21 cellular contexts compared by ENCODE assay signal in the genomic region with DNA sequence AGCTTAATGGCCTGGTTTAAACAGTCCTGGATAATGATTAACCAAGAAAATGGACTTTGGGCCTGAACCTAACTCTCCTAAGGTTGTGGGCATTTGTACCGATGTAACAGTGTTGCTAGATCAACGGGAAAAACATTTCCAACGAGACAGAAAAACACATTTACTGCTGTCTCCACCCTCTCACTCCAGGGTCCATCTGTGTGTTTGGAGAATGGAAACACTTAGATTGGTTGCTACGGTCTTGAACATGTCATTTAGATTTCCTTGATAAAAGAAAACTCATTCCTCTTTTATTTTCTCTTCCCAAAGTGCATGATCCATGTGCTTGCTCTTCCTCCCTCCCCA.
DNase-seq lines count a peak whose midpoint lies in the region; ATAC-seq and TF ChIP-seq lines count a peak whose summit lies in the region.
"Had no signal": no experiment of that assay in that cellular context is flagged by ENCODE, and none has a peak within 500 bp of the region (broad histone marks: within the 10 kb centered on the region; RNA-seq: fewer than 3 reads in every experiment).

No MANE protein-coding gene starts in this region.

- H3K36me3 ChIP-seq in Caco-2 (ENCODE audit: control insufficient read depth, insufficient read depth, low read length) (no peaks in the 10 kb centered on the region), Peyer's patch (no peaks in the 10 kb centered on the region), mucosa of rectum (ENCODE audit: control insufficient read depth in 2 of 2, insufficient read depth in 2 of 2, low read length in 2 of 2) (no peaks in the 10 kb centered on the region)
- H3K36me3 ChIP-seq: heart left ventricle had no signal

- BruUV-seq in Caco-2 (replicated peaks; lab: Mats Ljungman, UMichigan) = no TSS peak

- no peaks in the 10 kb centered on the region for H3K9me3 Mint-ChIP-seq in Caco-2 (ENCODE audit: unreplicated experiment)
- H3K9me3 Mint-ChIP-seq: activated T-helper 1 cell treated with anti-CD3 and anti-CD28 coated beads, Interleukin-12 subunit alpha, Interleukin-12 subunit beta, Interleukin-2, Interleukin-4 antibody, amounts not matched to agents 30 ng/mL and 10 ng/mL and 1 ng/mL, durations not matched to agents 14 hours and 24 hours and 36 hours had no signal

- H3K9me3 ChIP-seq in Caco-2 (no peaks in the 10 kb centered on the region), Peyer's patch (no peaks in the 10 kb centered on the region), mucosa of rectum (ENCODE audit: control insufficient read depth in 2 of 2, low read length in 2 of 2) (no peaks in the 10 kb centered on the region)
- H3K9me3 ChIP-seq: heart left ventricle had no signal

- H3K27me3 Mint-ChIP-seq in Caco-2 (ENCODE audit: insufficient read depth, unreplicated experiment) = no peaks in the 10 kb centered on the region

- intact Hi-C loops in Caco-2 (cut with micrococcal nuclease; ENCODE audit: unreplicated experiment) = loop anchor here (1.0 to 5.0 kb wide), 4 partner anchors 36 to 180 kb away; no protein-coding TSS in a partner anchor

- no peaks in the 10 kb centered on the region for H3K36me3 Mint-ChIP-seq in Caco-2 (ENCODE audit: insufficient read depth, unreplicated experiment)
- H3K36me3 Mint-ChIP-seq: activated naive CD4-positive, alpha-beta T cell treated with anti-CD3 and anti-CD28 coated beads, Interleukin-2, amount 50 U/mL, for 72 hours; CD14-positive monocyte; naive thymus-derived CD4-positive, alpha-beta T cell; stimulated activated naive B cell treated with anti-CD40 and anti-IgM and Interleukin-4, amounts not matched to agents 10 μg/mL and 1 μg/mL and 100 μg/mL, for 72 hours had no signal

- H3K27ac ChIP-seq in Peyer's patch (peak overlapping the region in 3 of 4 donors; percentile 66 to 92 (median 84)), mucosa of rectum (ENCODE audit: low read depth in 2 of 2, low read length in 2 of 2) (peak overlapping the region; percentile 91 to 94)
- H3K27ac ChIP-seq: heart left ventricle had no signal

- H3K27ac Mint-ChIP-seq in Caco-2 (ENCODE audit: unreplicated experiment) = peak overlapping the region; percentile 95
- H3K27ac Mint-ChIP-seq: activated T-helper 1 cell treated with anti-CD3 and anti-CD28 coated beads, Interleukin-12 subunit alpha, Interleukin-12 subunit beta, Interleukin-2, Interleukin-4 antibody, amounts not matched to agents 30 ng/mL and 10 ng/mL and 1 ng/mL, durations not matched to agents 14 hours and 24 hours and 36 hours; CD14-positive monocyte; naive thymus-derived CD4-positive, alpha-beta T cell; stimulated activated naive B cell treated with anti-CD40 and anti-IgM and Interleukin-4, amounts not matched to agents 10 μg/mL and 1 μg/mL and 100 μg/mL, for 72 hours had no signal

- ATAC-seq in HG02852 (IDR thresholded peaks at IDR 0.05; ENCODE audit: unreplicated experiment) (no peak), HG03439 (IDR thresholded peaks at IDR 0.05; ENCODE audit: unreplicated experiment) (no peak)
- ATAC-seq: activated naive CD4-positive, alpha-beta T cell treated with anti-CD3 and anti-CD28 coated beads, Interleukin-2, amount 50 U/mL, for 72 hours; naive thymus-derived CD4-positive, alpha-beta T cell; Right ventricle myocardium inferior; stimulated activated naive B cell treated with anti-CD40 and anti-IgM and Interleukin-4, amounts not matched to agents 10 μg/mL and 1 μg/mL and 100 μg/mL, for 72 hours had no signal

- no peak overlapping the region for H3K4me3 ChIP-seq in Caco-2 (ENCODE audit: low read depth, low read length)
- no peak overlapping the region for H3K4me3 ChIP-seq in Peyer's patch
- H3K4me3 ChIP-seq in mucosa of rectum (ENCODE audit: low read length in 2 of 2) = peak overlapping the region in 1 of 2 donors; percentile 33
- H3K4me3 ChIP-seq: heart left ventricle, lung had no signal

- CTCF ChIA-PET in Caco-2 (lab: Charles Lee) = interaction anchor here (0.5 kb wide), 1 partner anchor 13 kb away, joined by 4 read pairs; no protein-coding TSS in a partner anchor

- POLR2A ChIA-PET in Caco-2 (lab: Charles Lee) = no interaction called here

- H3K9ac ChIP-seq in mucosa of rectum (ENCODE audit: low read depth in 1 of 2, low read length in 2 of 2) = no peak overlapping the region

- peak overlapping the region; percentile 50 for H3K4me3 Mint-ChIP-seq in Caco-2 (ENCODE audit: unreplicated experiment)
- H3K4me3 Mint-ChIP-seq: activated T-helper 1 cell treated with anti-CD3 and anti-CD28 coated beads, Interleukin-12 subunit alpha, Interleukin-12 subunit beta, Interleukin-2, Interleukin-4 antibody, amounts not matched to agents 30 ng/mL and 10 ng/mL and 1 ng/mL, durations not matched to agents 14 hours and 24 hours and 36 hours; CD14-positive monocyte; naive thymus-derived CD4-positive, alpha-beta T cell; stimulated activated naive B cell treated with anti-CD40 and anti-IgM and Interleukin-4, amounts not matched to agents 10 μg/mL and 1 μg/mL and 100 μg/mL, for 72 hours had no signal

- no peak for TF ChIP-seq CTCF in Caco-2 (IDR thresholded peaks at IDR 0.05; ENCODE audit: insufficient read depth in 1 of 2, low read depth in 1 of 2, low read length in 1 of 2, severe bottlenecking in 1 of 2, unreplicated experiment in 1 of 2)
- no peak for TF ChIP-seq CTCF in Peyer's patch (IDR thresholded peaks at IDR 0.05)

- peaks cover 26% of the 10 kb centered on the region for H3K4me1 Mint-ChIP-seq in Caco-2 (ENCODE audit: low read depth, unreplicated experiment)
- H3K4me1 Mint-ChIP-seq: stimulated activated naive B cell treated with anti-CD40 and anti-IgM and Interleukin-4, amounts not matched to agents 10 μg/mL and 1 μg/mL and 100 μg/mL, for 72 hours had no signal

- H3K27me3 ChIP-seq in Caco-2 (replicated peaks; ENCODE audit: control insufficient read depth, insufficient read depth, low read length) (no peaks in the 10 kb centered on the region), Peyer's patch (no peaks in the 10 kb centered on the region), mucosa of rectum (ENCODE audit: control insufficient read depth in 2 of 2, insufficient read depth in 2 of 2, low read length in 2 of 2) (no peaks in the 10 kb centered on the region)
- H3K27me3 ChIP-seq: heart left ventricle had no signal

- DNase-seq in Caco-2 = peak; percentile 58 to 77
- peak in 1 of 3 donors; percentile 60 for DNase-seq in Peyer's patch
- peak; percentile 87 for DNase-seq in glomerular visceral epithelial cell (ENCODE audit: extremely low spot score)
- DNase-seq in NCI-H524 (lab: John Stamatoyannopoulos, UW) = no peak
- no peak for DNase-seq in superior temporal gyrus (ENCODE audit: extremely low spot score)
- DNase-seq: DMS79; heart left ventricle; naive thymus-derived CD4-positive, alpha-beta T cell; NCI-H1417 treated with DMSO at 0.1 percent for 48 hours; NCI-H2171; posterior cingulate gyrus; stimulated activated CD4-positive, alpha-beta T cell treated with anti-CD3 and anti-CD28 coated beads, Interleukin-2, amount 100 ng/mL, for 24 hours; stimulated activated naive B cell treated with anti-CD40 and anti-IgM and Interleukin-4, amounts not matched to agents 10 μg/mL and 1 μg/mL and 100 μg/mL, for 72 hours had no signal

- peak in 1 of 2 donors; percentile 14 for TF ChIP-seq POLR2A in Peyer's patch (IDR thresholded peaks at IDR 0.05)

- H3K4me1 ChIP-seq in Caco-2 (peaks cover 83% of the 10 kb centered on the region), Peyer's patch (peaks cover 0 to 21% (median 2%) of the 10 kb centered on the region in 4 donors), mucosa of rectum (ENCODE audit: control insufficient read depth in 2 of 2, insufficient read depth in 2 of 2, low read length in 2 of 2) (peaks cover 15 to 25% of the 10 kb centered on the region in 2 donors)
- H3K4me1 ChIP-seq: heart left ventricle had no signal

Comparison
In these comparisons a context has a peak if more than half of its experiments do, and no peak if none do; other contexts are left out.
1. DNase-seq: peak in Caco-2 (2 of 2) and glomerular visceral epithelial cell (single experiment); none in NCI-H524 (0 of 2) and superior temporal gyrus (single experiment).